In genomic region chr18:59570101-59570875, GRCh38 we compare ENCODE assay signal across 18 cellular contexts.
DNase-seq lines count a peak whose midpoint lies in the region; TF ChIP-seq lines count a peak whose summit lies in the region.
"Had no signal": no experiment of that assay in that cellular context is flagged by ENCODE, and none has a peak within 500 bp of the region (broad histone marks: within the 10 kb centered on the region; RNA-seq: fewer than 3 reads in every experiment).

No MANE protein-coding gene starts in this region.

- H3K9me3 Mint-ChIP-seq in endodermal cell (no peaks in the 10 kb centered on the region), neural crest cell (no peaks in the 10 kb centered on the region)
- H3K9me3 Mint-ChIP-seq: activated naive CD4-positive, alpha-beta T cell treated with anti-CD3 and anti-CD28 coated beads, Interleukin-2, amount 50 U/mL, for 24 hours had no signal

- no peaks in the 10 kb centered on the region for H3K36me3 ChIP-seq in endodermal cell (ENCODE audit: control insufficient read depth, insufficient read depth, low read length)
- H3K36me3 ChIP-seq: HAP-1, left ventricle myocardium inferior, stomach had no signal

- no peaks in the 10 kb centered on the region for H3K9me3 ChIP-seq in endodermal cell (ENCODE audit: control insufficient read depth, low read length)
- H3K9me3 ChIP-seq: HAP-1, left ventricle myocardium inferior, stomach had no signal

- no peaks in the 10 kb centered on the region for H3K27me3 ChIP-seq in endodermal cell (ENCODE audit: control insufficient read depth, insufficient read depth, low read length, poor library complexity, severe bottlenecking)

- H3K27ac ChIP-seq in endodermal cell (ENCODE audit: low read depth, low read length) = peak overlapping the region; percentile 81
- H3K27ac ChIP-seq: epithelial cell of prostate, left ventricle myocardium inferior, stomach had no signal

- no peak overlapping the region for H3K9ac ChIP-seq in endodermal cell (ENCODE audit: extremely low read depth, low read length, poor library complexity, severe bottlenecking)

- no peak overlapping the region for H3K4me3 ChIP-seq in endodermal cell (ENCODE audit: low read length)
- H3K4me3 ChIP-seq: HAP-1, left ventricle myocardium inferior, stomach had no signal

- 79 to 84% methylated on average over 6 to 9 of the region's 9 CpGs for WGBS in endodermal cell (ENCODE audit: insufficient coverage in 1 of 2, insufficient read length in 1 of 2), 2 experiments

- DNase-seq in ELF-1 (ENCODE audit: low read depth, low spot score) (peak; percentile 84), NCI-H2227 treated with DMSO at 0.1 percent for 48 hours (lab: John Stamatoyannopoulos, UW) (peak; percentile 83), endodermal cell (no peak), neural crest cell (ENCODE audit: low read depth, low spot score) (peak; percentile 12), DMS53 (lab: John Stamatoyannopoulos, UW) (no peak), NCI-H187 (lab: John Stamatoyannopoulos, UW) (no peak)
- no peak for DNase-seq in stimulated activated CD4-positive, alpha-beta T cell treated with anti-CD3 and anti-CD28 coated beads, Interleukin-4, amount 100 ng/mL, for 1 hour
- DNase-seq: activated CD4-positive, alpha-beta T cell treated with anti-CD3 and anti-CD28 coated beads, Interleukin-2, amount 50 U/mL, for 48 hours; activated T-cell treated with anti-CD3 and anti-CD28 coated beads, Interleukin-2, amount 50 U/mL, for 1 hour; COR-L47; cortex of kidney; left ventricle myocardium inferior; NCI-H1092 treated with DMSO at 0.1 percent for 48 hours; stimulated activated CD4-positive, alpha-beta T cell treated with anti-CD3 and anti-CD28 coated beads, Interleukin-2, amount 100 ng/mL, for 24 hours; stomach had no signal

- no peak overlapping the region for H3K4me3 Mint-ChIP-seq in endodermal cell
- H3K4me3 Mint-ChIP-seq in neural crest cell = peak overlapping the region; percentile 1
- H3K4me3 Mint-ChIP-seq: activated naive CD4-positive, alpha-beta T cell treated with anti-CD3 and anti-CD28 coated beads, Interleukin-2, amount 50 U/mL, for 24 hours had no signal

- no peaks in the 10 kb centered on the region for H3K36me3 Mint-ChIP-seq in endodermal cell (ENCODE audit: low read depth)
- H3K36me3 Mint-ChIP-seq in neural crest cell (ENCODE audit: low read depth) = no peaks in the 10 kb centered on the region
- H3K36me3 Mint-ChIP-seq: activated naive CD4-positive, alpha-beta T cell treated with anti-CD3 and anti-CD28 coated beads, Interleukin-2, amount 50 U/mL, for 24 hours had no signal

- H3K4me1 Mint-ChIP-seq in endodermal cell (no peaks in the 10 kb centered on the region), neural crest cell (peaks cover 23% of the 10 kb centered on the region)
- H3K4me1 Mint-ChIP-seq: activated naive CD4-positive, alpha-beta T cell treated with anti-CD3 and anti-CD28 coated beads, Interleukin-2, amount 50 U/mL, for 24 hours had no signal

- TF ChIP-seq CTCF in endodermal cell (conservative IDR thresholded peaks at IDR 0.05) (no peak), neural crest cell (conservative IDR thresholded peaks at IDR 0.05) (no peak)

- peaks cover 3% of the 10 kb centered on the region for H3K27me3 Mint-ChIP-seq in endodermal cell (ENCODE audit: insufficient read depth)
- peaks cover 88% of the 10 kb centered on the region for H3K27me3 Mint-ChIP-seq in neural crest cell (ENCODE audit: low read depth)

- no peaks in the 10 kb centered on the region for H3K4me1 ChIP-seq in endodermal cell (ENCODE audit: control insufficient read depth, insufficient read depth, low read length)
- H3K4me1 ChIP-seq: HAP-1, left ventricle myocardium inferior had no signal

- H3K27ac Mint-ChIP-seq in endodermal cell (no peak overlapping the region), neural crest cell (ENCODE audit: unreplicated experiment) (peak overlapping the region; percentile 2)
- H3K27ac Mint-ChIP-seq: activated naive CD4-positive, alpha-beta T cell treated with anti-CD3 and anti-CD28 coated beads, Interleukin-2, amount 50 U/mL, for 24 hours had no signal

Comparison
In these comparisons a context has a peak if more than half of its experiments do, and no peak if none do; other contexts are left out.
1. DNase-seq: peak in ELF-1 (single experiment), NCI-H2227 treated with DMSO at 0.1 percent for 48 hours (single experiment) and neural crest cell (single experiment); none in endodermal cell (single experiment), stimulated activated CD4-positive, alpha-beta T cell treated with anti-CD3 and anti-CD28 coated beads, Interleukin-4, amount 100 ng/mL, for 1 hour (single experiment), DMS53 (single experiment) and NCI-H187 (0 of 2).